16 cellular contexts compared by ENCODE assay signal in the genomic region with DNA sequence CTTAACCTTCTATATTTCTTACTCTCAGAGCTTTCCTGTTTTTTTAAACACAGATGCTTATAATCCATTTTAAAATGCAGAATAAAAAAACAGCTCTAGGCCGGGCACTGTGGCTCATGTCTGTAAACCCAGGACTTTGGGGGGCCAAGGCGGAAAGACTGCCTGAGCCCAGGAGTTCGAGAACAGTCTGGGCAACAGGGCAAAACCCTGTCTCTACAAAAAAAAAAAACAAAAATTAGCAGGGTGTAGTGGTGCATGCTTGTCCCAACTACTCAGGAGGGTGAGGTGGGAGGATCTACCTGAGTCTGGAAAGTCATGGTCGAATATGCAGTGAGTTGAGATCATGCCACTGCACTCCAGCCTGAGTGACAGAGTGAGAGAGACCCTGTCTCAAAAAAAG. TPM values are rescaled to one million over a fixed set of nuclear protein-coding genes. Genes with fewer than 3 reads are reported as not detected.
DNase-seq lines count a peak whose midpoint lies in the region; ATAC-seq and TF ChIP-seq lines count a peak whose summit lies in the region.
"Had no signal": no experiment of that assay in that cellular context is flagged by ENCODE, and none has a peak within 500 bp of the region (broad histone marks: within the 10 kb centered on the region; RNA-seq: fewer than 3 reads in every experiment).

No MANE protein-coding gene starts in this region.

- H3K4me1 Mint-ChIP-seq in CD4-positive, CD25-positive, alpha-beta regulatory T cell = peaks cover 14 to 26% (median 20%) of the 10 kb centered on the region in 4 donors
- H3K4me1 Mint-ChIP-seq in T-helper 17 cell = peaks cover 16% of the 10 kb centered on the region
- H3K4me1 Mint-ChIP-seq in nephron progenitor cell = peaks cover 5% of the 10 kb centered on the region
- H3K4me1 Mint-ChIP-seq in naive thymus-derived CD8-positive, alpha-beta T cell = peaks cover 3 to 27% (median 15%) of the 10 kb centered on the region in 4 donors

- no peaks in the 10 kb centered on the region for H3K9me3 ChIP-seq in CD4-positive, CD25-positive, alpha-beta regulatory T cell (ENCODE audit: control insufficient read depth in 2 of 2, low read length in 2 of 2)
- H3K9me3 ChIP-seq in T-helper 17 cell (ENCODE audit: control insufficient read depth, low read length, poor library complexity, severe bottlenecking) (no peaks in the 10 kb centered on the region), gastrocnemius medialis (no peaks in the 10 kb centered on the region)
- H3K9me3 ChIP-seq: BLaER1 treated with 17β-estradiol and CSF1 and Interleukin-3, amounts not matched to agents 10 nM and 100 nM had no signal

- H3K4me1 ChIP-seq in CD4-positive, CD25-positive, alpha-beta regulatory T cell (ENCODE audit: control insufficient read depth, insufficient read depth, low read length, poor library complexity, severe bottlenecking) = no peaks in the 10 kb centered on the region
- H3K4me1 ChIP-seq in gastrocnemius medialis = peaks cover 9 to 16% of the 10 kb centered on the region in 2 donors
- H3K4me1 ChIP-seq: BLaER1 treated with 17β-estradiol and CSF1 and Interleukin-3, amounts not matched to agents 10 nM and 100 nM had no signal

- POLR2A ChIA-PET in naive thymus-derived CD8-positive, alpha-beta T cell (lab: Charles Lee) = no interaction called here

- H3K9me3 Mint-ChIP-seq in CD4-positive, CD25-positive, alpha-beta regulatory T cell = no peaks in the 10 kb centered on the region
- H3K9me3 Mint-ChIP-seq in nephron progenitor cell = peaks cover 4% of the 10 kb centered on the region
- no peaks in the 10 kb centered on the region for H3K9me3 Mint-ChIP-seq in naive thymus-derived CD8-positive, alpha-beta T cell
- H3K9me3 Mint-ChIP-seq: CD4-positive, alpha-beta memory T cell had no signal

- TF ChIP-seq POLR2A in gastrocnemius medialis (IDR thresholded peaks at IDR 0.05) = no peak

- TF ChIP-seq CTCF in nephron progenitor cell (IDR thresholded peaks at IDR 0.05) = no peak
- no peak for TF ChIP-seq CTCF in gastrocnemius medialis (IDR thresholded peaks at IDR 0.05 in 4 of 5, conservative IDR thresholded peaks at IDR 0.05 in 1 of 5)

- H3K27me3 ChIP-seq in CD4-positive, CD25-positive, alpha-beta regulatory T cell (ENCODE audit: control insufficient read depth, insufficient read depth, low read length) = no peaks in the 10 kb centered on the region
- H3K27me3 ChIP-seq in gastrocnemius medialis = no peaks in the 10 kb centered on the region
- H3K27me3 ChIP-seq: BLaER1 treated with 17β-estradiol and CSF1 and Interleukin-3, amounts not matched to agents 10 nM and 100 nM had no signal

- H3K27ac ChIP-seq in CD4-positive, CD25-positive, alpha-beta regulatory T cell (ENCODE audit: insufficient read depth, low read length, poor library complexity, severe bottlenecking) = no peak overlapping the region
- H3K27ac ChIP-seq in gastrocnemius medialis = peak overlapping the region; percentile 42 to 51 (median 50)
- H3K27ac ChIP-seq in caudate nucleus (ENCODE audit: low read depth, low read length) = no peak overlapping the region
- H3K27ac ChIP-seq: BLaER1 treated with 17β-estradiol and CSF1 and Interleukin-3, amounts not matched to agents 10 nM and 100 nM; HL-60 had no signal

- no peak overlapping the region for H3K4me3 Mint-ChIP-seq in CD4-positive, CD25-positive, alpha-beta regulatory T cell
- H3K4me3 Mint-ChIP-seq in T-helper 17 cell (no peak overlapping the region), nephron progenitor cell (no peak overlapping the region)
- H3K4me3 Mint-ChIP-seq in naive thymus-derived CD8-positive, alpha-beta T cell = no peak overlapping the region
- H3K4me3 Mint-ChIP-seq: CD4-positive, alpha-beta memory T cell had no signal

- H3K36me3 Mint-ChIP-seq in CD4-positive, CD25-positive, alpha-beta regulatory T cell = peaks cover 15% of the 10 kb centered on the region
- H3K36me3 Mint-ChIP-seq in T-helper 17 cell (ENCODE audit: low read depth) (peaks cover 6% of the 10 kb centered on the region), nephron progenitor cell (ENCODE audit: low read depth) (peaks cover 70% of the 10 kb centered on the region)
- H3K36me3 Mint-ChIP-seq in naive thymus-derived CD8-positive, alpha-beta T cell = peaks cover 0 to 63% (median 6%) of the 10 kb centered on the region in 3 donors

- no peaks in the 10 kb centered on the region for H3K27me3 Mint-ChIP-seq in CD4-positive, CD25-positive, alpha-beta regulatory T cell
- H3K27me3 Mint-ChIP-seq in T-helper 17 cell = no peaks in the 10 kb centered on the region
- no peaks in the 10 kb centered on the region for H3K27me3 Mint-ChIP-seq in nephron progenitor cell (ENCODE audit: low read depth, poor library complexity)
- no peaks in the 10 kb centered on the region for H3K27me3 Mint-ChIP-seq in naive thymus-derived CD8-positive, alpha-beta T cell
- H3K27me3 Mint-ChIP-seq: CD4-positive, alpha-beta memory T cell had no signal

- peaks cover 40% of the 10 kb centered on the region for H3K36me3 ChIP-seq in CD4-positive, CD25-positive, alpha-beta regulatory T cell (ENCODE audit: control insufficient read depth, insufficient read depth, low read length)
- peaks cover 0 to 15% of the 10 kb centered on the region in 2 donors for H3K36me3 ChIP-seq in gastrocnemius medialis

- in situ Hi-C loops in gastrocnemius medialis (cut with MboI; ENCODE audit: low sequenced_read_pairs in 4 of 4) = no loop called here

- ATAC-seq in CD4-positive, CD25-positive, alpha-beta regulatory T cell (ENCODE audit: low read depth in 2 of 2) = no peak
- ATAC-seq in T-helper 17 cell (no peak), gastrocnemius medialis (no peak), HG03354 (IDR thresholded peaks at IDR 0.05; ENCODE audit: poor library complexity, severe bottlenecking, unreplicated experiment) (no peak)
- no peak for ATAC-seq in naive thymus-derived CD8-positive, alpha-beta T cell

- H3K27ac Mint-ChIP-seq in CD4-positive, CD25-positive, alpha-beta regulatory T cell = peak overlapping the region in 2 of 3 donors; percentile 43 to 44
- H3K27ac Mint-ChIP-seq in T-helper 17 cell = peak overlapping the region; percentile 9
- H3K27ac Mint-ChIP-seq in nephron progenitor cell = peak overlapping the region; percentile 51
- H3K27ac Mint-ChIP-seq in naive thymus-derived CD8-positive, alpha-beta T cell = peak overlapping the region in 1 of 10 donors; percentile 62

- no peak overlapping the region for H3K4me3 ChIP-seq in CD4-positive, CD25-positive, alpha-beta regulatory T cell (ENCODE audit: low read depth, low read length)
- H3K4me3 ChIP-seq in gastrocnemius medialis = no peak overlapping the region
- H3K4me3 ChIP-seq: BLaER1 treated with 17β-estradiol and CSF1 and Interleukin-3, amounts not matched to agents 10 nM and 100 nM had no signal

- intact Hi-C loops in gastrocnemius medialis (cut with DNase I; ENCODE audit: low total_unique reads) = no loop called here

- no peak for DNase-seq in CD4-positive, CD25-positive, alpha-beta regulatory T cell
- DNase-seq in T-helper 17 cell = no peak
- DNase-seq in nephron progenitor cell = no peak
- no peak for DNase-seq in gastrocnemius medialis
- DNase-seq in stimulated activated CD4-positive, alpha-beta T cell treated with anti-CD3 and anti-CD28 coated beads, Interleukin-1b, Interleukin-23, amount 100 ng/mL, for 48 hours = no peak
- DNase-seq in naive thymus-derived CD8-positive, alpha-beta T cell = no peak
- no peak for DNase-seq in caudate nucleus (lab: John Stamatoyannopoulos, UW)
- DNase-seq: 8988T; CD4-positive, alpha-beta memory T cell; DMS153; DMS79 treated with DMSO at 0.1 percent for 48 hours; EL; HCEC 1CT had no signal

RNA-seq across cellular contexts. Expression of gene SMARCC1, which starts 15.5 kb away (rescaled TPM):
- total RNA-seq in CD4-positive, CD25-positive, alpha-beta regulatory T cell = 132 TPM
- 10 to 100 TPM; 53.2 to 70.8 (median 55.1) TPM for polyA plus RNA-seq in CD4-positive, CD25-positive, alpha-beta regulatory T cell
- total RNA-seq in T-helper 17 cell = 100 to 1,000 TPM in 1 of 2 donors, 10 to 100 TPM in 1; 82.2 to 104 TPM
- total RNA-seq in gastrocnemius medialis = 10 to 100 TPM; 24.5 to 32.1 (median 28.1) TPM
- 100 to 1,000 TPM in 1 of 2 experiments, 10 to 100 TPM in 1; 99.6 to 111 TPM for total RNA-seq in naive thymus-derived CD8-positive, alpha-beta T cell
- polyA plus RNA-seq in naive thymus-derived CD8-positive, alpha-beta T cell = 10 to 100 TPM; 57.7 to 67.0 (median 65.6) TPM

RNA-seq across cellular contexts. Expression of gene DHX30, which starts 36.8 kb away (rescaled TPM):
- total RNA-seq in CD4-positive, CD25-positive, alpha-beta regulatory T cell = 70.7 TPM
- polyA plus RNA-seq in CD4-positive, CD25-positive, alpha-beta regulatory T cell = 10 to 100 TPM; 34.7 to 48.3 (median 35.0) TPM
- 10 to 100 TPM; 66.8 to 74.2 TPM for total RNA-seq in T-helper 17 cell
- 10 to 100 TPM; 45.7 to 91.1 (median 67.9) TPM for total RNA-seq in gastrocnemius medialis
- 10 to 100 TPM; 90.2 to 95.5 TPM for total RNA-seq in naive thymus-derived CD8-positive, alpha-beta T cell
- polyA plus RNA-seq in naive thymus-derived CD8-positive, alpha-beta T cell = 10 to 100 TPM; 23.5 to 43.6 (median 28.5) TPM

Comparison
In these comparisons a context has a peak if more than half of its experiments do, and no peak if none do; other contexts are left out.
1. H3K27ac ChIP-seq: peak in gastrocnemius medialis (4 of 4); none in CD4-positive, CD25-positive, alpha-beta regulatory T cell (single experiment) and caudate nucleus (single experiment).